Comparison of ENCODE assay signal across 17 cellular contexts in the genomic region with DNA sequence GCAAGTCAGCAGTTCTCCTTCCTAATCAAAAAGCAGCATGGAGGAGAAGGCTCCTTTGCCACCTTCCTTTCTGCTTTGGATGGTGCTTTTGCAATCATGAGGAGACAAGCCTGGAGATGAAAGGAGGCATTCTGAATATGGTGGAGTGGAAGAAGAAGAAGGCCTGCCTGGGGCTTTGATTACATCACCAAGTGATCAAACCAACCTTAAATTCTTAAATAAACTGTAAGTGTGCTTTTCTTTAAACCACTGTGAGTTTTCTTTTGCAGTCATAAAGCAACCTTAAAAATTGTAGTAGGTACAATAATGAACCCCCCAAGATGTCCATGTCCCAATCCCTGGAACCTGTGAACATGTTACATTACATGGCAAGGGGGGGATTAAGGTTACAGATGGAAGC. TPM values are rescaled to one million over a fixed set of nuclear protein-coding genes. Genes with fewer than 3 reads are reported as not detected.
DNase-seq lines count a peak whose midpoint lies in the region; ATAC-seq and TF ChIP-seq lines count a peak whose summit lies in the region.
"Had no signal": no experiment of that assay in that cellular context is flagged by ENCODE, and none has a peak within 500 bp of the region (broad histone marks: within the 10 kb centered on the region; RNA-seq: fewer than 3 reads in every experiment).

No MANE protein-coding gene starts in this region.

- H3K27ac Mint-ChIP-seq in activated CD4-positive, alpha-beta T cell treated with anti-CD3 and anti-CD28 coated beads for 36 hours, result peak overlapping the region; percentile 65
- peak overlapping the region; percentile 13 for H3K27ac Mint-ChIP-seq in activated naive CD8-positive, alpha-beta T cell treated with anti-CD3 and anti-CD28 coated beads, Interleukin-2, amount 10 ng/mL, durations not matched to agents 7 days and 5 days
- H3K27ac Mint-ChIP-seq in natural killer cell, result peak overlapping the region; percentile 94 to 95

- CTCF ChIA-PET in activated CD4-positive, alpha-beta T cell treated with anti-CD3 and anti-CD28 coated beads for 36 hours (lab: Charles Lee), result interaction anchor here (1.0 to 6.6 kb wide), 4 partner anchors 16 to 191 kb away, joined by 3 to 47 read pairs (median 3); no protein-coding TSS in a partner anchor

- intact Hi-C loops in activated CD4-positive, alpha-beta T cell treated with anti-CD3 and anti-CD28 coated beads for 36 hours (cut with DNase I, micrococcal nuclease), result no loop called here
- intact Hi-C loops in natural killer cell (cut with micrococcal nuclease), result no loop called here

- peaks cover 59% of the 10 kb centered on the region for H3K4me1 Mint-ChIP-seq in activated CD4-positive, alpha-beta T cell treated with anti-CD3 and anti-CD28 coated beads for 36 hours
- peaks cover 35% of the 10 kb centered on the region for H3K4me1 Mint-ChIP-seq in activated naive CD8-positive, alpha-beta T cell treated with anti-CD3 and anti-CD28 coated beads, Interleukin-2, amount 10 ng/mL, durations not matched to agents 7 days and 5 days
- H3K4me1 Mint-ChIP-seq in natural killer cell, result peaks cover 0 to 23% of the 10 kb centered on the region in 2 donors

- H3K9me3 Mint-ChIP-seq in activated CD4-positive, alpha-beta T cell treated with anti-CD3 and anti-CD28 coated beads for 36 hours (ENCODE audit: low read depth), result peaks cover 12% of the 10 kb centered on the region
- peaks cover 8% of the 10 kb centered on the region for H3K9me3 Mint-ChIP-seq in activated naive CD8-positive, alpha-beta T cell treated with anti-CD3 and anti-CD28 coated beads, Interleukin-2, amount 10 ng/mL, durations not matched to agents 7 days and 5 days
- H3K9me3 Mint-ChIP-seq in natural killer cell, result peaks cover 2 to 3% of the 10 kb centered on the region in 2 donors

- H3K27me3 Mint-ChIP-seq in activated CD4-positive, alpha-beta T cell treated with anti-CD3 and anti-CD28 coated beads for 36 hours, result no peaks in the 10 kb centered on the region
- no peaks in the 10 kb centered on the region for H3K27me3 Mint-ChIP-seq in activated naive CD8-positive, alpha-beta T cell treated with anti-CD3 and anti-CD28 coated beads, Interleukin-2, amount 10 ng/mL, durations not matched to agents 7 days and 5 days
- no peaks in the 10 kb centered on the region for H3K27me3 Mint-ChIP-seq in natural killer cell (ENCODE audit: low read depth in 2 of 2)

- peaks cover 27% of the 10 kb centered on the region for H3K36me3 Mint-ChIP-seq in activated CD4-positive, alpha-beta T cell treated with anti-CD3 and anti-CD28 coated beads for 36 hours (ENCODE audit: low read depth)
- peaks cover 11% of the 10 kb centered on the region for H3K36me3 Mint-ChIP-seq in activated naive CD8-positive, alpha-beta T cell treated with anti-CD3 and anti-CD28 coated beads, Interleukin-2, amount 10 ng/mL, durations not matched to agents 7 days and 5 days
- H3K36me3 Mint-ChIP-seq in natural killer cell, result no peaks in the 10 kb centered on the region

- no peak for TF ChIP-seq CTCF in natural killer cell (IDR thresholded peaks at IDR 0.05)

- no peak for ATAC-seq in activated CD4-positive, alpha-beta T cell treated with anti-CD3 and anti-CD28 coated beads for 36 hours
- no peak for ATAC-seq in activated naive CD8-positive, alpha-beta T cell treated with anti-CD3 and anti-CD28 coated beads, Interleukin-2, amount 10 ng/mL, durations not matched to agents 7 days and 5 days (ENCODE audit: low read depth)
- ATAC-seq in natural killer cell, result no peak
- ATAC-seq: left ventricle myocardium superior had no signal

- POLR2A ChIA-PET in activated CD4-positive, alpha-beta T cell treated with anti-CD3 and anti-CD28 coated beads for 36 hours (lab: Charles Lee), result no interaction called here
- POLR2A ChIA-PET in activated naive CD8-positive, alpha-beta T cell treated with anti-CD3 and anti-CD28 coated beads, Interleukin-2, amount 10 ng/mL, durations not matched to agents 7 days and 5 days (lab: Charles Lee), result no interaction called here

- H3K4me3 Mint-ChIP-seq in activated CD4-positive, alpha-beta T cell treated with anti-CD3 and anti-CD28 coated beads for 36 hours, result no peak overlapping the region
- H3K4me3 Mint-ChIP-seq in activated naive CD8-positive, alpha-beta T cell treated with anti-CD3 and anti-CD28 coated beads, Interleukin-2, amount 10 ng/mL, durations not matched to agents 7 days and 5 days, result no peak overlapping the region
- no peak overlapping the region for H3K4me3 Mint-ChIP-seq in natural killer cell

- DNase-seq in activated CD4-positive, alpha-beta T cell treated with anti-CD3 and anti-CD28 coated beads for 36 hours, result no peak
- DNase-seq in activated CD4-positive, alpha-beta T cell treated with anti-CD3 and anti-CD28 coated beads for 48 hours, result no peak
- DNase-seq in HCEC 1CT (peak; percentile 4), natural killer cell (no peak), AG08396 (ENCODE audit: low spot score) (no peak), NOMO-1 treated with dmso at 0.1 percent for 144 hours (lab: John Stamatoyannopoulos, UW; ENCODE audit: unreplicated experiment) (no peak)
- DNase-seq in activated naive CD8-positive, alpha-beta T cell treated with anti-CD3 and anti-CD28 coated beads, Interleukin-2, amount 10 ng/mL, durations not matched to agents 7 days and 5 days, result no peak
- no peak for DNase-seq in activated CD4-positive, CD25-positive, alpha-beta regulatory T cell (lab: John Stamatoyannopoulos, UW)
- DNase-seq: 8988T; BE2C; left ventricle myocardium superior; NCI-H526; RPMI8226; SK-N-SH; stimulated activated CD4-positive, alpha-beta T cell treated with anti-CD3 and anti-CD28 coated beads, Interleukin-2, amount 100 ng/mL, for 48 hours had no signal

RNA-seq across cellular contexts. Expression of a gene that starts 31.7 kb away (rescaled TPM):
- total RNA-seq in activated CD4-positive, alpha-beta T cell treated with anti-CD3 and anti-CD28 coated beads for 36 hours, result 10 to 100 TPM; 61.8 to 73.5 TPM
- 10 to 100 TPM; 27.2 to 27.5 TPM for total RNA-seq in activated naive CD8-positive, alpha-beta T cell treated with anti-CD3 and anti-CD28 coated beads, Interleukin-2, amount 10 ng/mL, durations not matched to agents 7 days and 5 days
- 10 to 100 TPM; 24.3 to 45.7 (median 26.5) TPM for total RNA-seq in natural killer cell
- total RNA-seq: endothelial cell of umbilical vein, smooth muscle cell had no signal

RNA-seq across cellular contexts. Expression of a gene that starts 56.5 kb away (rescaled TPM):
- 100 to 1,000 TPM; 185 to 229 TPM for total RNA-seq in activated CD4-positive, alpha-beta T cell treated with anti-CD3 and anti-CD28 coated beads for 36 hours
- total RNA-seq in activated naive CD8-positive, alpha-beta T cell treated with anti-CD3 and anti-CD28 coated beads, Interleukin-2, amount 10 ng/mL, durations not matched to agents 7 days and 5 days, result 100 to 1,000 TPM; 215 TPM
- total RNA-seq in natural killer cell, result 10 to 100 TPM; 70.2 to 87.2 (median 86.0) TPM

Comparison
In these comparisons a context has a peak if more than half of its experiments do, and no peak if none do; other contexts are left out.
1. H3K27ac Mint-ChIP-seq: peak in every context shown above with its lines; median percentile 94 in natural killer cell; 65 in activated CD4-positive, alpha-beta T cell treated with anti-CD3 and anti-CD28 coated beads for 36 hours; 13 in activated naive CD8-positive, alpha-beta T cell treated with anti-CD3 and anti-CD28 coated beads, Interleukin-2, amount 10 ng/mL, durations not matched to agents 7 days and 5 days.